Comparison of ENCODE assay signal across 8 cellular contexts in the genomic region with DNA sequence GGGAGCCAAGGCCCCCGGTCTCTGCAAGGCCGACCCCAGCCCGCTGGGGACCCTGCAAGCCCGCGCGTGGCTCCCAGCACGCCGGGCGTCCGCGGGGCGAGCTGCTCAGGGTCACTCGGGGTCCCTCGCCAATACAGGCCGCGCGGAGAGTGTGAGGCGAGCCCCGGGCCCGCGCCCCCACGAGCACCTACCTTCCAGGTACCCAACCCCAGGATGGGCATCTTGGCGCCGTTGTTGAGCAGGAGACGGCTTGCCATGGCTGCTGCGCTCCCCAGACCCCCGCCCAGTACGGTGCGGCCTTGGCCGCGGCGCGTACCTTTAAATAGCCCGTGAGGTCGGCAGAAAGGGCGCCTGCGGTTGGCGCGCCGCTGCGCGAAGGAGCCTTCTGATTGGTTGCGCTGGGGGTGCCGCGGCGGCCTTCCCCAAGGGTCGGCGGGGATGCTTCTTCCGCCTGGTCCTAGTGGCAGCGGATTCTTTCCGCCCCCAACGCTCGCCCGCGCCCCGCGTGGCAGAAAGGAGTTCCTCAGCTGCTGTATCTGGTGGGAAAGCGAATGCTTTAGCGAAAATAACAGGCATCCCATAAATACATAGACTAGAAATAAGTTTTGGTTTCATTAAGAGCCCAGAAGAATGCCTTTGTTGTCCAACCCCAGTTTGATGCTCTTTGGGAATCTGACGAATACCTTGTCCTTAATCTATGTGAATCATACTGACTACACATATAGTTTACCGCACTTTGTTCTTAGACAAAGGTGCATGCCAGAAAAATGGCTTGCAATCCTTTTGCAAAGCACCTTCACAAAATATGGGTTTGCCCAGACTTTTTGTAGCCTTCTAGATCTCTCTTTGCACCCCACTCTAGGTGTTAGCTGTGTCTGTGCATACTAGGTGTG. TPM values are rescaled to one million over a fixed set of nuclear protein-coding genes. Genes with fewer than 3 reads are reported as not detected.
DNase-seq lines count a peak whose midpoint lies in the region; ATAC-seq and TF ChIP-seq lines count a peak whose summit lies in the region.

Gene AKR1B1, minus strand, starts transcription at position 295 of the 893 bp plus-strand sequence. Its CDS starts 38 bp downstream, at position 257.

- peaks cover 45% of the 10 kb centered on the region for H3K4me1 Mint-ChIP-seq in activated naive CD8-positive, alpha-beta T cell treated with anti-CD3 and anti-CD28 coated beads, Interleukin-2, amount 50 U/mL, for 24 hours

- peak; percentile 68 for TF ChIP-seq CTCF in cardiac muscle cell (IDR thresholded peaks at IDR 0.05; ENCODE audit: low read depth, low read length)
- peak; percentile 42 to 63 (median 50) for TF ChIP-seq CTCF in transverse colon (IDR thresholded peaks at IDR 0.05)

- no peak within 1 kb of the TSS for H3K27ac ChIP-seq in cardiac muscle cell
- H3K27ac ChIP-seq in transverse colon, result peak within 1 kb of the TSS; percentile 84 to 91 (median 90)

- H3K27me3 ChIP-seq in cardiac muscle cell (no peaks in the 10 kb centered on the region), transverse colon (no peaks in the 10 kb centered on the region)

- H3K27ac Mint-ChIP-seq in activated naive CD8-positive, alpha-beta T cell treated with anti-CD3 and anti-CD28 coated beads, Interleukin-2, amount 50 U/mL, for 24 hours, result peak within 1 kb of the TSS; percentile 79

- no peaks in the 10 kb centered on the region for H3K36me3 ChIP-seq in cardiac muscle cell
- H3K36me3 ChIP-seq in transverse colon, result no peaks in the 10 kb centered on the region

- H3K4me3 Mint-ChIP-seq in activated naive CD8-positive, alpha-beta T cell treated with anti-CD3 and anti-CD28 coated beads, Interleukin-2, amount 50 U/mL, for 24 hours, result peak within 1 kb of the TSS; percentile 84

- peaks cover 1% of the 10 kb centered on the region for H3K9me3 Mint-ChIP-seq in activated naive CD8-positive, alpha-beta T cell treated with anti-CD3 and anti-CD28 coated beads, Interleukin-2, amount 50 U/mL, for 24 hours

- H3K9me3 ChIP-seq in cardiac muscle cell (ENCODE audit: low read depth), result no peaks in the 10 kb centered on the region
- no peaks in the 10 kb centered on the region for H3K9me3 ChIP-seq in transverse colon

- TF ChIP-seq EP300 in transverse colon (IDR thresholded peaks at IDR 0.05; ENCODE audit: low read depth), result no peak

- H3K4me1 ChIP-seq in cardiac muscle cell (ENCODE audit: low read depth) (peaks cover 6% of the 10 kb centered on the region), transverse colon (peaks cover 4 to 29% (median 9%) of the 10 kb centered on the region in 4 donors)

- H3K4me3 ChIP-seq in cardiac muscle cell (peak within 1 kb of the TSS; percentile 88), transverse colon (peak within 1 kb of the TSS; percentile 72 to 92 (median 79))

- DNase-seq in GM03348 (ENCODE audit: low spot score) (peak; percentile 99), HCEC 1CT (peak; percentile 93), NAMALWA (ENCODE audit: low spot score) (peak; percentile 98), cardiac muscle cell (ENCODE audit: low read depth in 1 of 2, low spot score in 1 of 2) (peak; percentile 95 to 96), pons (ENCODE audit: low spot score) (peak; percentile 89), transverse colon (peak; percentile 89)
- peak; percentile 88 for DNase-seq in activated naive CD8-positive, alpha-beta T cell treated with anti-CD3 and anti-CD28 coated beads, Interleukin-2, amount 50 U/mL, for 24 hours

- in situ Hi-C loops in transverse colon (cut with MboI; ENCODE audit: low pct_ligation_motif_present in 1 of 4, low pct_unique_long_range_greater_than_20kb in 1 of 4, low sequenced_read_pairs in 3 of 4), result no loop called here

- peak; percentile 58 for TF ChIP-seq POLR2A in transverse colon (IDR thresholded peaks at IDR 0.05)

- intact Hi-C loops in transverse colon (cut with DNase I; ENCODE audit: low total_unique reads), result loop anchor here (1.0 kb wide), 1 partner anchor 24 kb away; no protein-coding TSS in a partner anchor

- no peaks in the 10 kb centered on the region for H3K27me3 Mint-ChIP-seq in activated naive CD8-positive, alpha-beta T cell treated with anti-CD3 and anti-CD28 coated beads, Interleukin-2, amount 50 U/mL, for 24 hours

- ATAC-seq in SK-N-SH treated with all-trans-retinoic acid at 6 μM for 48 hours, result peak; percentile 96
- peak; percentile 92 for ATAC-seq in activated naive CD8-positive, alpha-beta T cell treated with anti-CD3 and anti-CD28 coated beads, Interleukin-2, amount 50 U/mL, for 24 hours

- WGBS in transverse colon (ENCODE audit: low coverage in 1 of 2), 2 donors, result 2 to 33% methylated on average over 2 to 36 of the region's 61 CpGs

- H3K36me3 Mint-ChIP-seq in activated naive CD8-positive, alpha-beta T cell treated with anti-CD3 and anti-CD28 coated beads, Interleukin-2, amount 50 U/mL, for 24 hours (ENCODE audit: low read depth), result peaks cover 4% of the 10 kb centered on the region

TF ChIP-seq in SK-N-SH treated with all-trans-retinoic acid at 6 μM for 48 hours, 23 proteins besides CTCF, POLR2A, EP300 and RAD21:
- TF ChIP-seq BACH2 (CRISPR knock-in tag; IDR thresholded peaks at IDR 0.05; ENCODE audit: borderline replicate concordance), result no peak
- no peak; the same call in 1 of the 2 replicates for TF ChIP-seq ZNF565 (CRISPR knock-in tag; conservative IDR thresholded peaks at IDR 0.05; ENCODE audit: low read depth)
- TF ChIP-seq ZFP3 (CRISPR knock-in tag; IDR thresholded peaks at IDR 0.05), result peak; percentile 13; the same call in 1 of the 2 replicates
- TF ChIP-seq PPARA (CRISPR knock-in tag; IDR thresholded peaks at IDR 0.05; ENCODE audit: borderline replicate concordance), result no peak
- TF ChIP-seq ARNTL (CRISPR knock-in tag; IDR thresholded peaks at IDR 0.05; ENCODE audit: borderline replicate concordance, low read depth), result no peak
- TF ChIP-seq, protein P1, sequence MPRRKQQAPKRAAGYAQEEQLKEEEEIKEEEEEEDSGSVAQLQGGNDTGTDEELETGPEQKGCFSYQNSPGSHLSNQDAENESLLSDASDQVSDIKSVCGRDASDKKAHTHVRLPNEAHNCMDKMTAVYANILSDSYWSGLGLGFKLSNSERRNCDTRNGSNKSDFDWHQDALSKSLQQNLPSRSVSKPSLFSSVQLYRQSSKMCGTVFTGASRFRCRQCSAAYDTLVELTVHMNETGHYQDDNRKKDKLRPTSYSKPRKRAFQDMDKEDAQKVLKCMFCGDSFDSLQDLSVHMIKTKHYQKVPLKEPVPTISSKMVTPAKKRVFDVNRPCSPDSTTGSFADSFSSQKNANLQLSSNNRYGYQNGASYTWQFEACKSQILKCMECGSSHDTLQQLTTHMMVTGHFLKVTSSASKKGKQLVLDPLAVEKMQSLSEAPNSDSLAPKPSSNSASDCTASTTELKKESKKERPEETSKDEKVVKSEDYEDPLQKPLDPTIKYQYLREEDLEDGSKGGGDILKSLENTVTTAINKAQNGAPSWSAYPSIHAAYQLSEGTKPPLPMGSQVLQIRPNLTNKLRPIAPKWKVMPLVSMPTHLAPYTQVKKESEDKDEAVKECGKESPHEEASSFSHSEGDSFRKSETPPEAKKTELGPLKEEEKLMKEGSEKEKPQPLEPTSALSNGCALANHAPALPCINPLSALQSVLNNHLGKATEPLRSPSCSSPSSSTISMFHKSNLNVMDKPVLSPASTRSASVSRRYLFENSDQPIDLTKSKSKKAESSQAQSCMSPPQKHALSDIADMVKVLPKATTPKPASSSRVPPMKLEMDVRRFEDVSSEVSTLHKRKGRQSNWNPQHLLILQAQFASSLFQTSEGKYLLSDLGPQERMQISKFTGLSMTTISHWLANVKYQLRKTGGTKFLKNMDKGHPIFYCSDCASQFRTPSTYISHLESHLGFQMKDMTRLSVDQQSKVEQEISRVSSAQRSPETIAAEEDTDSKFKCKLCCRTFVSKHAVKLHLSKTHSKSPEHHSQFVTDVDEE (CRISPR knock-in tag; IDR thresholded peaks at IDR 0.05), result 0 out of 2 replicates have a peak, but pooled peaks have one; percentile 47
- TF ChIP-seq SNAI2 (CRISPR knock-in tag; IDR thresholded peaks at IDR 0.05), result no peak
- TF ChIP-seq OSR1 (CRISPR knock-in tag; IDR thresholded peaks at IDR 0.05), result no peak

RNA-seq across cellular contexts. Expression of gene AKR1B1, which starts in this region (rescaled TPM):
- 48.9 and 55.7 TPM in 2 replicates for total RNA-seq in cardiac muscle cell
- polyA plus RNA-seq in cardiac muscle cell, result 158 and 173 TPM in 2 replicates
- total RNA-seq in transverse colon, result 10 to 100 TPM in 3 of 4 donors, 1 to 10 TPM in 1; 6.4 to 37.2 (median 19.4) TPM
